In genomic region chr4:118968006-118968405, GRCh38 we compare ENCODE assay signal across 8 cellular contexts.
DNase-seq lines count a peak whose midpoint lies in the region; ATAC-seq, FAIRE-seq and TF ChIP-seq lines count a peak whose summit lies in the region.

No MANE protein-coding gene starts in this region.

- peak overlapping the region; percentile 48 to 69 (median 52) for H3K9ac ChIP-seq in skeletal muscle tissue (ENCODE audit: low read depth in 1 of 3, low read length in 3 of 3)

- peak; percentile 100 for ATAC-seq in GM21786 (IDR thresholded peaks at IDR 0.05; ENCODE audit: unreplicated experiment)

- H3K27ac ChIP-seq in adrenal gland (peak overlapping the region; percentile 8 to 64 (median 37)), skeletal muscle tissue (ENCODE audit: low read depth, low read length) (peak overlapping the region; percentile 86)

- peak overlapping the region in 2 of 3 donors; percentile 41 to 70 for H3K27ac Mint-ChIP-seq in IgD-negative memory B cell
- no peak overlapping the region for H3K27ac Mint-ChIP-seq in activated T-helper 2 cell treated with anti-CD3 and anti-CD28 coated beads, Interferon-gamma antibody, Interleukin-2, Interleukin-4, amounts not matched to agents 10 μg/mL and 5 μg/mL and 100 μg/mL, durations not matched to agents 14 hours and 24 hours and 36 hours

- H3K4me3 Mint-ChIP-seq in IgD-negative memory B cell: peak overlapping the region in 2 of 4 donors; percentile 42 to 72
- H3K4me3 Mint-ChIP-seq in activated T-helper 2 cell treated with anti-CD3 and anti-CD28 coated beads, Interferon-gamma antibody, Interleukin-2, Interleukin-4, amounts not matched to agents 10 μg/mL and 5 μg/mL and 100 μg/mL, durations not matched to agents 14 hours and 24 hours and 36 hours (ENCODE audit: low read depth): no peak overlapping the region

- intact Hi-C loops in adrenal gland (cut with DNase I): loop anchor here in 1 of 2 donors (10.0 kb wide), 1 partner anchor 203 kb away; no protein-coding TSS in a partner anchor
- intact Hi-C loops in activated T-helper 2 cell treated with anti-CD3 and anti-CD28 coated beads, Interferon-gamma antibody, Interleukin-2, Interleukin-4, amounts not matched to agents 10 μg/mL and 5 μg/mL and 100 μg/mL, durations not matched to agents 14 hours and 24 hours and 36 hours (cut with micrococcal nuclease): no loop called here

- H3K36me3 ChIP-seq in adrenal gland (replicated peaks in 1 of 2): no peaks in the 10 kb centered on the region
- no peaks in the 10 kb centered on the region for H3K36me3 ChIP-seq in skeletal muscle tissue (ENCODE audit: control insufficient read depth in 3 of 3, insufficient read depth in 3 of 3, low read length in 3 of 3)

- 18 to 38% (median 32%) methylated on average over 1 of the region's 1 CpG for WGBS in adrenal gland, 4 donors

- TF ChIP-seq POLR2A in GM12891 (IDR thresholded peaks at IDR 0.05; ENCODE audit: low read depth, low read length): no peak
- no peak for TF ChIP-seq POLR2A in adrenal gland (IDR thresholded peaks at IDR 0.05)

- peak; percentile 96 for FAIRE-seq in GM12891 (lab: Jason Lieb, UNC)

- no peaks in the 10 kb centered on the region for H3K27me3 Mint-ChIP-seq in IgD-negative memory B cell
- peaks cover 7% of the 10 kb centered on the region for H3K27me3 Mint-ChIP-seq in activated T-helper 2 cell treated with anti-CD3 and anti-CD28 coated beads, Interferon-gamma antibody, Interleukin-2, Interleukin-4, amounts not matched to agents 10 μg/mL and 5 μg/mL and 100 μg/mL, durations not matched to agents 14 hours and 24 hours and 36 hours (ENCODE audit: low read depth)

- no peaks in the 10 kb centered on the region for H3K27me3 ChIP-seq in adrenal gland
- no peaks in the 10 kb centered on the region for H3K27me3 ChIP-seq in skeletal muscle tissue (ENCODE audit: control insufficient read depth in 3 of 3, insufficient read depth in 3 of 3, low read length in 3 of 3)

- peak; percentile 30 for DNase-seq in GM12891 (ENCODE audit: insufficient read length, low spot score)
- peak; percentile 34 to 82 (median 58) for DNase-seq in adrenal gland
- DNase-seq in iPS DF 19.7 (ENCODE audit: low read depth, low spot score): peak; percentile 74
- no peak for DNase-seq in activated T-helper 2 cell treated with anti-CD3 and anti-CD28 coated beads, Interferon-gamma antibody, Interleukin-2, Interleukin-4, amounts not matched to agents 10 μg/mL and 5 μg/mL and 100 μg/mL, durations not matched to agents 14 hours and 24 hours and 36 hours (ENCODE audit: low spot score)
- no peak for DNase-seq in SHP77 (lab: John Stamatoyannopoulos, UW)

- no peaks in the 10 kb centered on the region for H3K9me3 ChIP-seq in adrenal gland (replicated peaks in 1 of 3)
- H3K9me3 ChIP-seq in skeletal muscle tissue (ENCODE audit: control insufficient read depth in 3 of 3, low read length in 3 of 3): no peaks in the 10 kb centered on the region

- TF ChIP-seq CTCF in adrenal gland (IDR thresholded peaks at IDR 0.05): no peak

- H3K9me3 Mint-ChIP-seq in IgD-negative memory B cell: no peaks in the 10 kb centered on the region
- no peaks in the 10 kb centered on the region for H3K9me3 Mint-ChIP-seq in activated T-helper 2 cell treated with anti-CD3 and anti-CD28 coated beads, Interferon-gamma antibody, Interleukin-2, Interleukin-4, amounts not matched to agents 10 μg/mL and 5 μg/mL and 100 μg/mL, durations not matched to agents 14 hours and 24 hours and 36 hours

- H3K4me3 ChIP-seq in adrenal gland (no peak overlapping the region), skeletal muscle tissue (ENCODE audit: low read length in 3 of 3) (peak overlapping the region; percentile 2 to 36 (median 7))

- peaks cover 6 to 8% (median 8%) of the 10 kb centered on the region in 3 donors for H3K4me1 Mint-ChIP-seq in IgD-negative memory B cell
- peaks cover 8% of the 10 kb centered on the region for H3K4me1 Mint-ChIP-seq in activated T-helper 2 cell treated with anti-CD3 and anti-CD28 coated beads, Interferon-gamma antibody, Interleukin-2, Interleukin-4, amounts not matched to agents 10 μg/mL and 5 μg/mL and 100 μg/mL, durations not matched to agents 14 hours and 24 hours and 36 hours (ENCODE audit: low read depth)

- no peaks in the 10 kb centered on the region for H3K36me3 Mint-ChIP-seq in IgD-negative memory B cell
- H3K36me3 Mint-ChIP-seq in activated T-helper 2 cell treated with anti-CD3 and anti-CD28 coated beads, Interferon-gamma antibody, Interleukin-2, Interleukin-4, amounts not matched to agents 10 μg/mL and 5 μg/mL and 100 μg/mL, durations not matched to agents 14 hours and 24 hours and 36 hours (ENCODE audit: low read depth): no peaks in the 10 kb centered on the region

- H3K4me1 ChIP-seq in adrenal gland (replicated peaks in 1 of 2) (peaks cover 9 to 26% of the 10 kb centered on the region in 2 donors), skeletal muscle tissue (ENCODE audit: control insufficient read depth in 3 of 3, insufficient read depth in 3 of 3, low read length in 3 of 3) (peaks cover 14 to 51% (median 30%) of the 10 kb centered on the region in 3 donors)

TF ChIP-seq in GM12891, 5 proteins besides CTCF, POLR2A, EP300 and RAD21:
- TF ChIP-seq SPI1 (IDR thresholded peaks at IDR 0.05; ENCODE audit: low read depth, low read length) (peak; percentile 54), TAF1 (IDR thresholded peaks at IDR 0.05; ENCODE audit: low read depth, low read length) (0 out of 2 replicates have a peak, but pooled peaks have one; percentile 20), POLR2AphosphoS5 (IDR thresholded peaks at IDR 0.05; ENCODE audit: low read depth, low read length) (no peak)

Comparison
In these comparisons a context has a peak if more than half of its experiments do, and no peak if none do; other contexts are left out.
1. DNase-seq: peak in GM12891 (single experiment), adrenal gland (7 of 7) and iPS DF 19.7 (single experiment); none in activated T-helper 2 cell treated with anti-CD3 and anti-CD28 coated beads, Interferon-gamma antibody, Interleukin-2, Interleukin-4, amounts not matched to agents 10 μg/mL and 5 μg/mL and 100 μg/mL, durations not matched to agents 14 hours and 24 hours and 36 hours (single experiment) and SHP77 (0 of 2).
2. H3K4me3 ChIP-seq: peak in skeletal muscle tissue (3 of 3); none in adrenal gland (0 of 4).